ENCODE assay signal across 9 cellular contexts in genomic region chr3:150238995-150239612, GRCh38.
DNase-seq lines count a peak whose midpoint lies in the region; ATAC-seq, FAIRE-seq and TF ChIP-seq lines count a peak whose summit lies in the region.
"Had no signal": no experiment of that assay in that cellular context is flagged by ENCODE, and none has a peak within 500 bp of the region (broad histone marks: within the 10 kb centered on the region; RNA-seq: fewer than 3 reads in every experiment).

No MANE protein-coding gene starts in this region.

- DNase-seq in NCI-H2081 (lab: John Stamatoyannopoulos, UW) (peak; percentile 80), brain microvascular endothelial cell (no peak), cortex of kidney (lab: John Stamatoyannopoulos, UW) (no peak), head of caudate nucleus (no peak), vagina (ENCODE audit: extremely low spot score in 2 of 2) (no peak)
- DNase-seq: NCI-H446 treated with DMSO at 0.1 percent for 48 hours had no signal

- in situ Hi-C loops in brain microvascular endothelial cell (cut with HindIII; ENCODE audit: low pct_ligation_motif_present, low sequenced_read_pairs) = loop anchor here (25.0 kb wide), 1 partner anchor 248 kb away; no protein-coding TSS in a partner anchor

- intact Hi-C loops in head of caudate nucleus (cut with DNase I) (no loop called here), vagina (cut with DNase I) (no loop called here)

- peak; percentile 41 for FAIRE-seq in G401.6 (lab: Jason Lieb, UNC)

- H3K9me3 ChIP-seq in muscle layer of duodenum (ENCODE audit: control insufficient read depth in 1 of 2, low read length in 2 of 2) = no peaks in the 10 kb centered on the region
- no peaks in the 10 kb centered on the region for H3K9me3 ChIP-seq in vagina

- H3K36me3 ChIP-seq in brain microvascular endothelial cell (replicated peaks) = no peaks in the 10 kb centered on the region
- H3K36me3 ChIP-seq in muscle layer of duodenum (ENCODE audit: control insufficient read depth in 1 of 2, insufficient read depth in 2 of 2, low read length in 2 of 2) = peaks cover 0 to 4% of the 10 kb centered on the region in 2 donors
- no peaks in the 10 kb centered on the region for H3K36me3 ChIP-seq in vagina

- peak; percentile 67 for TF ChIP-seq CTCF in brain microvascular endothelial cell (IDR thresholded peaks at IDR 0.05; ENCODE audit: low read depth, low read length, missing control alignments)
- TF ChIP-seq CTCF in vagina (IDR thresholded peaks at IDR 0.05) = peak in 1 of 3 experiments; percentile 14

- ATAC-seq in GM21423 (IDR thresholded peaks at IDR 0.05; ENCODE audit: unreplicated experiment) = no peak

- no peak overlapping the region for H3K27ac ChIP-seq in brain microvascular endothelial cell
- H3K27ac ChIP-seq in muscle layer of duodenum (ENCODE audit: low read length) = peak overlapping the region; percentile 76
- H3K27ac ChIP-seq in vagina = no peak overlapping the region

- H3K27me3 ChIP-seq in brain microvascular endothelial cell (replicated peaks) (no peaks in the 10 kb centered on the region), muscle layer of duodenum (ENCODE audit: low read depth, low read length) (no peaks in the 10 kb centered on the region), vagina (no peaks in the 10 kb centered on the region)

- TF ChIP-seq POLR2A in vagina (IDR thresholded peaks at IDR 0.05) = no peak

- H3K4me3 ChIP-seq in brain microvascular endothelial cell (ENCODE audit: low read depth, low read length) (no peak overlapping the region), muscle layer of duodenum (ENCODE audit: low read depth in 1 of 2, low read length in 2 of 2) (no peak overlapping the region), vagina (no peak overlapping the region)

- H3K4me1 ChIP-seq in muscle layer of duodenum (ENCODE audit: control insufficient read depth in 1 of 2, insufficient read depth in 2 of 2, low read length in 2 of 2) (peaks cover 18 to 33% of the 10 kb centered on the region in 2 donors), vagina (peaks cover 17% of the 10 kb centered on the region)

Comparison
In these comparisons a context has a peak if more than half of its experiments do, and no peak if none do; other contexts are left out.
1. DNase-seq: peak in NCI-H2081 (2 of 2); none in brain microvascular endothelial cell (single experiment), cortex of kidney (single experiment), head of caudate nucleus (0 of 42) and vagina (0 of 2).